ENCODE assay signal across 31 cellular contexts in genomic region chr21:36867506-36867905, GRCh38.
"Had no signal": no experiment of that assay in that cellular context is flagged by ENCODE, and none has a peak within 500 bp of the region (broad histone marks: within the 10 kb centered on the region; RNA-seq: fewer than 3 reads in every experiment).

No MANE protein-coding gene starts in this region.

- H3K9me3 Mint-ChIP-seq: activated CD4-positive, alpha-beta memory T cell treated with anti-CD3 and anti-CD28 coated beads for 36 hours; activated CD4-positive, alpha-beta T cell treated with anti-CD3 and anti-CD28 coated beads, Interleukin-2, amount 10 ng/mL, durations not matched to agents 24 days and 14 days; activated naive CD4-positive, alpha-beta T cell treated with anti-CD3 and anti-CD28 coated beads, Interleukin-2, amount 50 U/mL, for 72 hours; activated T-cell treated with anti-CD3 and anti-CD28 coated beads, Interleukin-2, amount 50 U/mL, for 72 hours; activated T-helper 2 cell treated with anti-CD3 and anti-CD28 coated beads, Interferon-gamma antibody, Interleukin-2, Interleukin-4, amounts not matched to agents 10 μg/mL and 5 μg/mL and 100 μg/mL, durations not matched to agents 14 hours and 24 hours and 36 hours; T-helper 1 cell treated with Interleukin-12 subunit alpha and Interleukin-12 subunit beta and Interleukin-4 antibody, amounts not matched to agents 30 μg/mL and 1 μg/mL, for 36 hours; T-helper 2 cell treated with Interferon-gamma antibody and Interleukin-4, amounts not matched to agents 5 μg/mL and 100 μg/mL, for 36 hours had no signal

- DNase-seq: activated CD4-positive, alpha-beta memory T cell treated with anti-CD3 and anti-CD28 coated beads for 36 hours; activated CD4-positive, alpha-beta T cell treated with anti-CD3 and anti-CD28 coated beads, Interleukin-2, amount 10 ng/mL, durations not matched to agents 24 days and 14 days; activated CD8-positive, alpha-beta memory T cell treated with anti-CD3 and anti-CD28 coated beads, Interleukin-2, amount 10 ng/mL, durations not matched to agents 7 days and 5 days; activated CD8-positive, alpha-beta memory T cell treated with anti-CD3 and anti-CD28 coated beads, Interleukin-2, amount 50 U/mL, for 48 hours; activated gamma-delta T cell; activated naive CD4-positive, alpha-beta T cell treated with Interleukin-2 at 50 U/mL for 16 hours; activated T-cell treated with anti-CD3 and anti-CD28 coated beads, Interleukin-2, amount 50 U/mL, for 72 hours; adrenal gland; body of pancreas; caudate nucleus; Karpas-422; KBM-7; NCI-H1105; NCI-H1436; NCI-H1694; NCI-H1930; NCI-H2081 treated with DMSO at 0.1 percent for 48 hours; NCI-H345; NCI-H524 treated with DMSO at 0.1 percent for 48 hours; NCI-H748 treated with DMSO at 0.1 percent for 48 hours; NK-92 treated with Interleukin-12 subunit alpha and Interleukin-12 subunit beta, amount 100 ng/mL, for 24 hours; PC-3; Peyer's patch; RPMI8226; SHP77 treated with DMSO at 0.1 percent for 48 hours; SK-N-SH had no signal

- ATAC-seq: activated CD8-positive, alpha-beta memory T cell treated with anti-CD3 and anti-CD28 coated beads, Interleukin-2, amount 10 ng/mL, durations not matched to agents 7 days and 5 days; activated naive CD4-positive, alpha-beta T cell treated with anti-CD3 and anti-CD28 coated beads, Interleukin-2, amount 50 U/mL, for 72 hours; activated T-cell treated with anti-CD3 and anti-CD28 coated beads, Interleukin-2, amount 50 U/mL, for 72 hours; body of pancreas; PC-3 had no signal

- H3K27ac Mint-ChIP-seq: activated CD4-positive, alpha-beta memory T cell treated with anti-CD3 and anti-CD28 coated beads for 36 hours; activated CD4-positive, alpha-beta T cell treated with anti-CD3 and anti-CD28 coated beads, Interleukin-2, amount 10 ng/mL, durations not matched to agents 24 days and 14 days; activated CD8-positive, alpha-beta memory T cell treated with anti-CD3 and anti-CD28 coated beads, Interleukin-2, amount 10 ng/mL, durations not matched to agents 7 days and 5 days; activated naive CD4-positive, alpha-beta T cell treated with anti-CD3 and anti-CD28 coated beads, Interleukin-2, amount 50 U/mL, for 72 hours; activated T-cell treated with anti-CD3 and anti-CD28 coated beads, Interleukin-2, amount 50 U/mL, for 72 hours; activated T-helper 2 cell treated with anti-CD3 and anti-CD28 coated beads, Interferon-gamma antibody, Interleukin-2, Interleukin-4, amounts not matched to agents 10 μg/mL and 5 μg/mL and 100 μg/mL, durations not matched to agents 14 hours and 24 hours and 36 hours; T-helper 1 cell treated with Interleukin-12 subunit alpha and Interleukin-12 subunit beta and Interleukin-4 antibody, amounts not matched to agents 30 μg/mL and 1 μg/mL, for 36 hours; T-helper 2 cell treated with Interferon-gamma antibody and Interleukin-4, amounts not matched to agents 5 μg/mL and 100 μg/mL, for 36 hours had no signal

- H3K36me3 ChIP-seq: adrenal gland, Peyer's patch, SJSA1 had no signal

- H3K27me3 Mint-ChIP-seq: activated CD4-positive, alpha-beta memory T cell treated with anti-CD3 and anti-CD28 coated beads for 36 hours; activated CD8-positive, alpha-beta memory T cell treated with anti-CD3 and anti-CD28 coated beads, Interleukin-2, amount 10 ng/mL, durations not matched to agents 7 days and 5 days had no signal

- H3K4me1 ChIP-seq: adrenal gland, body of pancreas, Peyer's patch, SJSA1 had no signal

- H3K4me3 Mint-ChIP-seq: activated CD4-positive, alpha-beta memory T cell treated with anti-CD3 and anti-CD28 coated beads for 36 hours; activated CD4-positive, alpha-beta T cell treated with anti-CD3 and anti-CD28 coated beads, Interleukin-2, amount 10 ng/mL, durations not matched to agents 24 days and 14 days; activated CD8-positive, alpha-beta memory T cell treated with anti-CD3 and anti-CD28 coated beads, Interleukin-2, amount 10 ng/mL, durations not matched to agents 7 days and 5 days; activated T-cell treated with anti-CD3 and anti-CD28 coated beads, Interleukin-2, amount 50 U/mL, for 72 hours; T-helper 1 cell treated with Interleukin-12 subunit alpha and Interleukin-12 subunit beta and Interleukin-4 antibody, amounts not matched to agents 30 μg/mL and 1 μg/mL, for 36 hours; T-helper 2 cell treated with Interferon-gamma antibody and Interleukin-4, amounts not matched to agents 5 μg/mL and 100 μg/mL, for 36 hours had no signal

- H3K27ac ChIP-seq: adrenal gland, body of pancreas, Peyer's patch, SJSA1 had no signal

- H3K36me3 Mint-ChIP-seq: activated CD8-positive, alpha-beta memory T cell treated with anti-CD3 and anti-CD28 coated beads, Interleukin-2, amount 10 ng/mL, durations not matched to agents 7 days and 5 days had no signal

- H3K27me3 ChIP-seq: adrenal gland, body of pancreas, Peyer's patch, SJSA1 had no signal

- H3K9me3 ChIP-seq: adrenal gland, body of pancreas, Peyer's patch, SJSA1, SK-N-SH had no signal

- H3K4me3 ChIP-seq: adrenal gland, body of pancreas, Peyer's patch, SJSA1 had no signal
